ENCODE assay signal across 9 cellular contexts in genomic region chr19:2062770-2063169, GRCh38. TPM values are rescaled to one million over a fixed set of nuclear protein-coding genes. Genes with fewer than 3 reads are reported as not detected.
DNase-seq lines count a peak whose midpoint lies in the region; ATAC-seq and TF ChIP-seq lines count a peak whose summit lies in the region.
"Had no signal": no experiment of that assay in that cellular context is flagged by ENCODE, and none has a peak within 500 bp of the region (broad histone marks: within the 10 kb centered on the region; RNA-seq: fewer than 3 reads in every experiment).

No MANE protein-coding gene starts in this region.

- no peak overlapping the region for H2AFZ ChIP-seq in mesenchymal stem cell (ENCODE audit: low read depth, low read length)

- H2BK15ac ChIP-seq in mesenchymal stem cell (ENCODE audit: low read depth, poor library complexity, severe bottlenecking), result peak overlapping the region; percentile 73

- intact Hi-C loops in left ventricle myocardium inferior (cut with micrococcal nuclease), result no loop called here
- intact Hi-C loops in right cardiac atrium (cut with DNase I), result no loop called here

- no peak overlapping the region for H2AK5ac ChIP-seq in mesenchymal stem cell (ENCODE audit: low read length, severe bottlenecking)

- CTCF ChIA-PET in WTC11 (lab: Charles Lee), result interaction anchor here (0.6 to 1.2 kb wide), 2 partner anchors 10 to 11 kb away, joined by 3 to 5 read pairs; no protein-coding TSS in a partner anchor

- no peak overlapping the region for H4K8ac ChIP-seq in mesenchymal stem cell (ENCODE audit: low read length)

- H3K23ac ChIP-seq in mesenchymal stem cell (ENCODE audit: low read length in 2 of 2), result no peak overlapping the region

- no peak overlapping the region for H3K14ac ChIP-seq in mesenchymal stem cell (ENCODE audit: low read length in 2 of 2)

- no peaks in the 10 kb centered on the region for H3K79me1 ChIP-seq in mesenchymal stem cell (replicated peaks; ENCODE audit: low read length, poor library complexity, severe bottlenecking)

- no peaks in the 10 kb centered on the region for H3K27me3 ChIP-seq in left ventricle myocardium inferior (ENCODE audit: low read depth)
- H3K27me3 ChIP-seq in right cardiac atrium (ENCODE audit: control insufficient read depth, insufficient read depth), result no peaks in the 10 kb centered on the region
- H3K27me3 ChIP-seq in mesenchymal stem cell (ENCODE audit: control insufficient read depth in 1 of 2, insufficient read depth in 1 of 2, low read length in 2 of 2), result no peaks in the 10 kb centered on the region

- H3K9me3 Mint-ChIP-seq in WTC11 (no peaks in the 10 kb centered on the region), type B pancreatic cell (no peaks in the 10 kb centered on the region)

- H2BK120ac ChIP-seq in mesenchymal stem cell (ENCODE audit: low read depth, low read length), result peak overlapping the region; percentile 86

- no peak overlapping the region for H3K9ac ChIP-seq in mesenchymal stem cell (ENCODE audit: low read length)

- POLR2A ChIA-PET in WTC11 (lab: Charles Lee), result interaction anchor here (0.9 kb wide), 1 partner anchor 11 kb away, joined by 3 read pairs; no protein-coding TSS in a partner anchor

- H3K9me3 ChIP-seq in left ventricle myocardium inferior (replicated peaks), result no peaks in the 10 kb centered on the region
- no peaks in the 10 kb centered on the region for H3K9me3 ChIP-seq in right cardiac atrium (ENCODE audit: control insufficient read depth, low read length)
- H3K9me3 ChIP-seq in mesenchymal stem cell (ENCODE audit: control insufficient read depth, low read length), result no peaks in the 10 kb centered on the region

- no peak overlapping the region for H2BK5ac ChIP-seq in mesenchymal stem cell (ENCODE audit: low read depth, low read length, poor library complexity, severe bottlenecking)

- no peak for ATAC-seq in right cardiac atrium
- no peak for ATAC-seq in WTC11
- ATAC-seq in GM19328 (IDR thresholded peaks at IDR 0.05; ENCODE audit: unreplicated experiment), result no peak
- ATAC-seq in GM21360 (IDR thresholded peaks at IDR 0.05; ENCODE audit: unreplicated experiment), result no peak

- H3K4me3 Mint-ChIP-seq in WTC11, result peak overlapping the region; percentile 87
- peak overlapping the region; percentile 94 for H3K4me3 Mint-ChIP-seq in type B pancreatic cell

- H3K36me3 Mint-ChIP-seq in WTC11 (no peaks in the 10 kb centered on the region), type B pancreatic cell (no peaks in the 10 kb centered on the region)

- H3K36me3 ChIP-seq in left ventricle myocardium inferior (no peaks in the 10 kb centered on the region), mesenchymal stem cell (ENCODE audit: control insufficient read depth in 1 of 2, insufficient read depth in 2 of 2, low read depth in 1 of 2, low read length in 2 of 2) (no peaks in the 10 kb centered on the region)

- H3K4me1 ChIP-seq in left ventricle myocardium inferior (peaks cover 67% of the 10 kb centered on the region), right cardiac atrium (ENCODE audit: control insufficient read depth, insufficient read depth, low read length) (peaks cover 10% of the 10 kb centered on the region), mesenchymal stem cell (ENCODE audit: control insufficient read depth, insufficient read depth, low read depth, low read length) (peaks cover 45% of the 10 kb centered on the region)

- H2BK12ac ChIP-seq in mesenchymal stem cell (ENCODE audit: low read length in 2 of 2), result peak overlapping the region; percentile 93 to 98

- WGBS in right cardiac atrium, result 84% methylated on average over 9 of the region's 9 CpGs
- 91% methylated on average over 8 of the region's 9 CpGs for WGBS in mesenchymal stem cell

- H3K4me1 Mint-ChIP-seq in WTC11, result peaks cover 28% of the 10 kb centered on the region
- H3K4me1 Mint-ChIP-seq in type B pancreatic cell (ENCODE audit: unreplicated experiment), result peaks cover 14% of the 10 kb centered on the region

- peak overlapping the region; percentile 100 for H3K27ac ChIP-seq in left ventricle myocardium inferior (replicated peaks)
- H3K27ac ChIP-seq in right cardiac atrium (ENCODE audit: low read length), result no peak overlapping the region
- H3K27ac ChIP-seq in mesenchymal stem cell (ENCODE audit: low read length, poor library complexity, severe bottlenecking), result peak overlapping the region; percentile 78

- no peak overlapping the region for H4K91ac ChIP-seq in mesenchymal stem cell (ENCODE audit: low read length)

- DNase-seq in left ventricle myocardium inferior (no peak), right cardiac atrium (no peak), WTC11 (ENCODE audit: low spot score) (no peak), mesenchymal stem cell (no peak), type B pancreatic cell (ENCODE audit: extremely low spot score, unreplicated experiment) (no peak), DMS 273 (lab: John Stamatoyannopoulos, UW; ENCODE audit: unreplicated experiment) (no peak)
- DNase-seq: NCI-H1436 had no signal

- H3K27ac Mint-ChIP-seq in WTC11, result peak overlapping the region; percentile 97
- peak overlapping the region; percentile 96 for H3K27ac Mint-ChIP-seq in type B pancreatic cell

- H3K18ac ChIP-seq in mesenchymal stem cell (ENCODE audit: low read depth in 1 of 2, low read length in 2 of 2), result no peak overlapping the region

- TF ChIP-seq CTCF in left ventricle myocardium inferior (IDR thresholded peaks at IDR 0.05; ENCODE audit: borderline replicate concordance) (no peak), WTC11 (IDR thresholded peaks at IDR 0.05) (no peak), type B pancreatic cell (conservative IDR thresholded peaks at IDR 0.05) (no peak)

- no peak overlapping the region for H3K4me2 ChIP-seq in mesenchymal stem cell (ENCODE audit: low read length, poor library complexity, severe bottlenecking)

- H3K4me3 ChIP-seq in left ventricle myocardium inferior (no peak overlapping the region), right cardiac atrium (ENCODE audit: low read length) (no peak overlapping the region), mesenchymal stem cell (ENCODE audit: insufficient read depth in 1 of 2, low read depth in 1 of 2, low read length in 2 of 2) (no peak overlapping the region)

- H3K27me3 Mint-ChIP-seq in WTC11 (ENCODE audit: low read depth), result no peaks in the 10 kb centered on the region
- H3K27me3 Mint-ChIP-seq in type B pancreatic cell, result no peaks in the 10 kb centered on the region

- H3K4ac ChIP-seq in mesenchymal stem cell (ENCODE audit: low read depth in 1 of 2, low read length in 2 of 2), result peak overlapping the region; percentile 47 to 97

TF ChIP-seq in WTC11, 78 proteins besides CTCF, POLR2A, EP300 and RAD21:
- no peak for TF ChIP-seq NR2C2 (CRISPR knock-in tag; IDR thresholded peaks at IDR 0.05)
- TF ChIP-seq MAX (CRISPR knock-in tag; IDR thresholded peaks at IDR 0.05), result no peak
- TF ChIP-seq SMAD4 (CRISPR knock-in tag; IDR thresholded peaks at IDR 0.05), result no peak
- TF ChIP-seq NFE2L1 (CRISPR knock-in tag; IDR thresholded peaks at IDR 0.05), result no peak
- TF ChIP-seq ATF1 (CRISPR knock-in tag; IDR thresholded peaks at IDR 0.05), result no peak
TF ChIP-seq in WTC11: peak in this region for 0.

RNA-seq across cellular contexts. Expression of gene MKNK2, which starts 11.7 kb away (rescaled TPM):
- total RNA-seq in left ventricle myocardium inferior (200 TPM), right cardiac atrium (100 to 1,000 TPM in 3 of 4 donors, 10 to 100 TPM in 1; 96.9 to 151 (median 122) TPM), WTC11 (2021) (150 to 165 TPM (median 163 TPM) in 3 replicates), type B pancreatic cell (ENCODE audit: low replicate concordance) (118 and 120 TPM in 2 replicates)
- polyA plus RNA-seq in right cardiac atrium, result 75.9 TPM
- 126 TPM for polyA plus RNA-seq in mesenchymal stem cell (2013, experiment 1 of 2)
- polyA plus RNA-seq in mesenchymal stem cell (2013, experiment 2 of 2), result 128 TPM

RNA-seq across cellular contexts. Expression of gene MOB3A, which starts 33.4 kb away (rescaled TPM):
- 16.1 TPM for total RNA-seq in left ventricle myocardium inferior
- total RNA-seq in right cardiac atrium, result 10 to 100 TPM; 20.9 to 27.0 (median 21.8) TPM
- polyA plus RNA-seq in right cardiac atrium, result 9.5 TPM
- 8.1 to 9.8 TPM (median 9.6 TPM) in 3 replicates for total RNA-seq in WTC11 (2021)
- 48.9 TPM for polyA plus RNA-seq in mesenchymal stem cell (2013, experiment 1 of 2)
- 47.9 TPM for polyA plus RNA-seq in mesenchymal stem cell (2013, experiment 2 of 2)
- 34.6 and 37.8 TPM in 2 replicates for total RNA-seq in type B pancreatic cell (ENCODE audit: low replicate concordance)

RNA-seq across cellular contexts. Expression of gene IZUMO4, which starts 33.9 kb away (rescaled TPM):
- 2.8 TPM for total RNA-seq in left ventricle myocardium inferior
- 1 to 10 TPM; 1.1 to 3.3 (median 2.3) TPM for total RNA-seq in right cardiac atrium
- 2.7 TPM for polyA plus RNA-seq in right cardiac atrium
- total RNA-seq in WTC11 (2021), result 0.73 to 1.9 TPM (median 1.8 TPM) in 3 replicates
- 2.2 TPM for polyA plus RNA-seq in mesenchymal stem cell (2013, experiment 1 of 2)
- polyA plus RNA-seq in mesenchymal stem cell (2013, experiment 2 of 2), result 2.1 TPM
- 4.9 and 7.4 TPM in 2 replicates for total RNA-seq in type B pancreatic cell (ENCODE audit: low replicate concordance)

RNA-seq across cellular contexts. Expression of gene BTBD2, which starts 47.3 kb away (rescaled TPM):
- total RNA-seq in left ventricle myocardium inferior, result 53.4 TPM
- 10 to 100 TPM; 52.7 to 68.4 (median 62.2) TPM for total RNA-seq in right cardiac atrium
- polyA plus RNA-seq in right cardiac atrium, result 39.3 TPM
- total RNA-seq in WTC11 (2021), result 106 to 148 TPM (median 145 TPM) in 3 replicates
- polyA plus RNA-seq in mesenchymal stem cell (2013, experiment 1 of 2), result 60.4 TPM
- polyA plus RNA-seq in mesenchymal stem cell (2013, experiment 2 of 2), result 58.7 TPM
- total RNA-seq in type B pancreatic cell (ENCODE audit: low replicate concordance), result 72.5 and 118 TPM in 2 replicates
